In genomic region chr12:25130741-25131188, GRCh38 we compare ENCODE assay signal across 8 cellular contexts.
A peak's percentile ranks its signal among the peaks of the same experiment; 100 is the strongest.
DNase-seq lines count a peak whose midpoint lies in the region; ATAC-seq and TF ChIP-seq lines count a peak whose summit lies in the region.

No MANE protein-coding gene starts in this region.

- intact Hi-C loops in cardiac septum (cut with DNase I): loop anchor here (2.0 kb wide), 1 partner anchor 140 kb away; no protein-coding TSS in a partner anchor

- DNase-seq in DMS114 treated with DMSO at 0.1 percent for 48 hours (lab: John Stamatoyannopoulos, UW; ENCODE audit: unreplicated experiment) (peak; percentile 69), SK-MEL-5 (ENCODE audit: low read depth, low spot score) (peak; percentile 69), fibroblast of peridontal ligament (ENCODE audit: extremely low read depth) (peak; percentile 75), retinal pigment epithelial cell (ENCODE audit: low read depth) (no peak), D341Med (ENCODE audit: low spot score) (no peak), cardiac septum (ENCODE audit: low spot score) (no peak)

- in situ Hi-C loops in SK-MEL-5 (cut with HindIII; ENCODE audit: low pct_unique_long_range_greater_than_20kb, low sequenced_read_pairs): no loop called here

- H3K4me3 ChIP-seq in retinal pigment epithelial cell (ENCODE audit: low read length): no peak overlapping the region

- no peak for ATAC-seq in activated CD4-positive, CD25-positive, alpha-beta regulatory T cell treated with anti-CD3 and anti-CD28 coated beads, Interleukin-2, amount 50 U/mL, for 24 hours

- peak; percentile 77 for TF ChIP-seq CTCF in LNCAP (IDR thresholded peaks at IDR 0.05)
- TF ChIP-seq CTCF in retinal pigment epithelial cell (conservative IDR thresholded peaks at IDR 0.05; ENCODE audit: low read depth, low read length): peak; percentile 49

Comparison
In these comparisons a context has a peak if more than half of its experiments do, and no peak if none do; other contexts are left out.
1. DNase-seq: peak in DMS114 treated with DMSO at 0.1 percent for 48 hours (single experiment), SK-MEL-5 (single experiment) and fibroblast of peridontal ligament (single experiment); none in retinal pigment epithelial cell (single experiment), D341Med (single experiment) and cardiac septum (single experiment).